ENCODE assay signal across 15 cellular contexts in the genomic region with DNA sequence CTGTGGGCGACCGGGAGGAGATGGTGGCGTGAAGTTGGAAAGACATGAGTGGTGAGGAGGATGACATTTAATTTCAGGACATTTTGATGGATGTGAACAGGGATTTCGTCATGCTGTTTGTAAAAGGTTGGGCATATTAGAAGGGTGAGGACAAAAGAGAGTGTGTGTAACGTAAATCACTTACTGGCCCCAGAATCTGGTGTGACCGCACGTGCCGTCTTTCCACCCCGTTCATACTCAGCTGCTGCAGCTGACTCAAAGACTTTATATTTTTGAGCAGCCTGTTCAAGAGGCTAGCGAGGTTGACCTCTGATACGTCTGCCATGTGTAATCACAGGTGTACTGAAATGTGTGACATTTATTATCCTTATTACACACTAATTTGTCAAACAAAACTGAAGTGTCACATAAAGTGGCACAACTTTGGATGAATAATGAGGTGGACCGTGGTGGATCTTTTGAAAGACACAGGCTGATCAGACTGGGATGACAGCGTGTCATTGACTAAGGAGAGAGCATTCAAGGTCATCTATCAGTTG.
"Had no signal": no experiment of that assay in that cellular context is flagged by ENCODE, and none has a peak within 500 bp of the region (broad histone marks: within the 10 kb centered on the region; RNA-seq: fewer than 3 reads in every experiment).

No MANE protein-coding gene starts in this region.

- ATAC-seq: activated naive CD4-positive, alpha-beta T cell treated with anti-CD3 and anti-CD28 coated beads, Interleukin-2, amount 50 U/mL, for 72 hours; activated T-cell treated with anti-CD3 and anti-CD28 coated beads, Interleukin-2, amount 50 U/mL, for 4 hours; body of pancreas; lower lobe of right lung; naive thymus-derived CD8-positive, alpha-beta T cell had no signal

- H3K27ac Mint-ChIP-seq: activated naive CD4-positive, alpha-beta T cell treated with anti-CD3 and anti-CD28 coated beads, Interleukin-2, amount 50 U/mL, for 72 hours; dendritic cell treated with granulocyte-macrophage colony-stimulating factor and Interleukin-4, amounts not matched to agents 40 ng/mL and 50 ng/mL, for 4 days had no signal

- H3K9me3 Mint-ChIP-seq: central memory CD8-positive, alpha-beta T cell; dendritic cell treated with granulocyte-macrophage colony-stimulating factor and Interleukin-4, amounts not matched to agents 40 ng/mL and 50 ng/mL, for 4 days; naive thymus-derived CD8-positive, alpha-beta T cell had no signal

- H3K4me3 ChIP-seq: body of pancreas, lower lobe of right lung, thyroid gland had no signal

- DNase-seq: activated CD4-positive, alpha-beta T cell treated with anti-CD3 and anti-CD28 coated beads for 1 hour; activated CD4-positive, alpha-beta T cell treated with anti-CD3 and anti-CD28 coated beads, Interleukin-2, amount 50 U/mL, for 48 hours; activated effector memory CD4-positive, alpha-beta T cell treated with anti-CD3 and anti-CD28 coated beads, Interleukin-2, amount 50 U/mL, for 16 hours; activated T-cell treated with anti-CD3 and anti-CD28 coated beads, Interleukin-2, amount 50 U/mL, for 4 hours; amniotic stem cell; body of pancreas; erythroblast; hypothalamus; lower lobe of right lung; naive thymus-derived CD8-positive, alpha-beta T cell; T-helper 9 cell; thyroid gland had no signal

- H3K36me3 Mint-ChIP-seq: naive thymus-derived CD8-positive, alpha-beta T cell had no signal

- H3K27ac ChIP-seq: body of pancreas, lower lobe of right lung, thyroid gland had no signal

- H3K4me3 Mint-ChIP-seq: activated T-cell treated with anti-CD3 and anti-CD28 coated beads, Interleukin-2, amount 50 U/mL, for 4 hours; central memory CD8-positive, alpha-beta T cell; dendritic cell treated with granulocyte-macrophage colony-stimulating factor and Interleukin-4, amounts not matched to agents 40 ng/mL and 50 ng/mL, for 4 days; naive thymus-derived CD8-positive, alpha-beta T cell had no signal

- H3K9me3 ChIP-seq: body of pancreas, lower lobe of right lung, thyroid gland had no signal

- H3K36me3 ChIP-seq: lower lobe of right lung, thyroid gland had no signal

- H3K27me3 ChIP-seq: body of pancreas, thyroid gland had no signal
